In the genomic region with DNA sequence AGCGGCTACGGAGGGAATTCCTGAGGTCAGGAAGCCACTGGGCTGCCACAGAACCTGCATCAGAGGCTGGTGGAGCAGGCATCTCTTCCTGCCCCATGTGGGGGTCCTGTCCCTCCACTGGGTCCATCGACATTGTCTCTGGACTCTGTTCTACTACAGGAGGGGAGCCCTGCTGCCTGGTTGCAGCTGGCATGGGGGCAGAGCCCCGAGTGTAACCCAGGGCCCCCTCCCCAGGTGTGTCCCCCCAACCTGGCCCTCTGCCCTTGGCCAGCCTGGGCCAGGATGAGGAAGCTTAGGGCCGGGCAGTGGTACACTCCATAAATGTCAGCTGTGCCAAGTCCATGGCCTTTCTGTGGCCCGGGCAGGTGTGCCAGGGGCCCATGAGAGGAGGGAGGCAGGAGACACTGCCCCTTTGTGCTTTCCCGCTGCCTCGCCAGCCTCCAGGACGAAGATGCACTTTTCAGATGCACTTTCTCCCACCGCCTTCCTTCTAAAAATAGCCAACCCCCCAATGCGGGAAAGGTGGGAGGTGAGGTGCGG, we compare ENCODE assay signal across 15 cellular contexts. TPM values are rescaled to one million over a fixed set of nuclear protein-coding genes. Genes with fewer than 3 reads are reported as not detected.
DNase-seq lines count a peak whose midpoint lies in the region; ATAC-seq lines count a peak whose summit lies in the region.
"Had no signal": no experiment of that assay in that cellular context is flagged by ENCODE, and none has a peak within 500 bp of the region (broad histone marks: within the 10 kb centered on the region; RNA-seq: fewer than 3 reads in every experiment).

No MANE protein-coding gene starts in this region.

- H3K23ac ChIP-seq in trophoblast cell (ENCODE audit: low read length): no peak overlapping the region

- H3K4me3 ChIP-seq in ACC112 (ENCODE audit: low read depth, low read length) (0 out of 2 replicates have a peak overlapping the region, but pooled peaks have one; percentile 67), GM23248 (no peak overlapping the region), trophoblast cell (ENCODE audit: low read depth, low read length) (no peak overlapping the region)

- no peak overlapping the region for H2BK12ac ChIP-seq in trophoblast cell (ENCODE audit: low read length)

- H3K9me2 ChIP-seq in GM23248 (ENCODE audit: insufficient read depth): no peaks in the 10 kb centered on the region

- no peaks in the 10 kb centered on the region for H3K9me3 Mint-ChIP-seq in activated T-helper 17 cell treated with anti-CD3 and anti-CD28 coated beads, Interleukin-2, amount 50 U/mL, for 72 hours
- H3K9me3 Mint-ChIP-seq in memory B cell: no peaks in the 10 kb centered on the region

- H3K4me2 ChIP-seq in GM23248 (ENCODE audit: unreplicated experiment): no peak overlapping the region
- no peak overlapping the region for H3K4me2 ChIP-seq in trophoblast cell (ENCODE audit: low read length)

- H3K79me2 ChIP-seq in ACC112 (ENCODE audit: control insufficient read depth, insufficient read depth, low read length, unreplicated experiment) (no peaks in the 10 kb centered on the region), GM23248 (ENCODE audit: insufficient read depth) (no peaks in the 10 kb centered on the region), trophoblast cell (ENCODE audit: control insufficient read depth, insufficient read depth, low read length, poor library complexity) (no peaks in the 10 kb centered on the region)

- DNase-seq in GM23248: no peak
- DNase-seq in memory B cell (ENCODE audit: low spot score in 2 of 2): no peak
- no peak for DNase-seq in NCI-H1105 (lab: John Stamatoyannopoulos, UW)
- DNase-seq in NCI-H146 treated with DMSO at 0.1 percent for 48 hours (lab: John Stamatoyannopoulos, UW; ENCODE audit: unreplicated experiment): no peak
- DNase-seq in trophoblast cell: no peak
- DNase-seq: GF-D8; NCI-H1436; stimulated activated naive CD4-positive, alpha-beta T cell; WERI-Rb-1 had no signal

- no peak overlapping the region for H2AFZ ChIP-seq in ACC112 (ENCODE audit: low read length, unreplicated experiment)
- peak overlapping the region; percentile 70; the same call in 1 of the 2 replicates for H2AFZ ChIP-seq in GM23248
- no peak overlapping the region for H2AFZ ChIP-seq in trophoblast cell (ENCODE audit: insufficient read depth, low read length, poor library complexity)

- in situ Hi-C loops in GM23248 (cut with MboI): no loop called here

- H3K36me3 ChIP-seq in ACC112 (ENCODE audit: insufficient read depth, low read length): no peaks in the 10 kb centered on the region
- H3K36me3 ChIP-seq in GM23248 (ENCODE audit: low read depth): no peaks in the 10 kb centered on the region
- H3K36me3 ChIP-seq in trophoblast cell (ENCODE audit: control insufficient read depth in 1 of 2, insufficient read depth in 2 of 2, low read length in 2 of 2): no peaks in the 10 kb centered on the region
- H3K36me3 ChIP-seq: WERI-Rb-1 had no signal

- no peak overlapping the region for H4K8ac ChIP-seq in trophoblast cell (ENCODE audit: low read depth, low read length)

- H3K4me1 Mint-ChIP-seq in activated T-helper 17 cell treated with anti-CD3 and anti-CD28 coated beads, Interleukin-2, amount 50 U/mL, for 72 hours: no peaks in the 10 kb centered on the region
- H3K4me1 Mint-ChIP-seq in memory B cell: peaks cover 3% of the 10 kb centered on the region

- no peaks in the 10 kb centered on the region for H4K20me1 ChIP-seq in GM23248 (ENCODE audit: insufficient read depth)

- H3K14ac ChIP-seq in trophoblast cell (ENCODE audit: low read length): no peak overlapping the region

- H3K9ac ChIP-seq in GM23248 (no peak overlapping the region), trophoblast cell (ENCODE audit: low read length) (no peak overlapping the region)

- no peak overlapping the region for H3K18ac ChIP-seq in trophoblast cell (ENCODE audit: low read length)

- H3K27me3 Mint-ChIP-seq in activated T-helper 17 cell treated with anti-CD3 and anti-CD28 coated beads, Interleukin-2, amount 50 U/mL, for 72 hours: peaks cover 7% of the 10 kb centered on the region
- peaks cover 7% of the 10 kb centered on the region for H3K27me3 Mint-ChIP-seq in memory B cell

- H2BK5ac ChIP-seq in trophoblast cell (ENCODE audit: low read depth, low read length, poor library complexity): no peak overlapping the region

- peaks cover 7% of the 10 kb centered on the region for H3K4me1 ChIP-seq in ACC112 (ENCODE audit: control insufficient read depth, insufficient read depth, low read length, unreplicated experiment)
- H3K4me1 ChIP-seq in GM23248 (ENCODE audit: insufficient read depth): no peaks in the 10 kb centered on the region
- H3K4me1 ChIP-seq in trophoblast cell (ENCODE audit: control insufficient read depth in 1 of 2, insufficient read depth in 2 of 2, low read length in 2 of 2): peaks cover 4 to 8% of the 10 kb centered on the region in 2 experiments

- no peaks in the 10 kb centered on the region for H3F3A ChIP-seq in GM23248 (ENCODE audit: insufficient read depth)

- no peaks in the 10 kb centered on the region for H3K9me3 ChIP-seq in GM23248 (ENCODE audit: low read depth)
- no peaks in the 10 kb centered on the region for H3K9me3 ChIP-seq in trophoblast cell (ENCODE audit: insufficient read depth, low read depth, low read length)

- ATAC-seq in activated T-helper 17 cell treated with anti-CD3 and anti-CD28 coated beads, Interleukin-2, amount 50 U/mL, for 72 hours (replicated peaks): no peak
- ATAC-seq in memory B cell (ENCODE audit: low read depth): no peak
- ATAC-seq in SK-N-SH treated with all-trans-retinoic acid at 6 μM for 48 hours: no peak

- H3K27me3 ChIP-seq in ACC112 (ENCODE audit: insufficient read depth, low read length): 0 out of 2 replicates have a peak, but pooled peaks cover 2% of the 10 kb centered on the region
- H3K27me3 ChIP-seq in GM23248 (replicated peaks; ENCODE audit: insufficient read depth): no peaks in the 10 kb centered on the region
- peaks cover 7% of the 10 kb centered on the region for H3K27me3 ChIP-seq in trophoblast cell (ENCODE audit: insufficient read depth, low read length)

- WGBS in GM23248 (ENCODE audit: low coverage in 1 of 2, low lambda C conversion rate in 2 of 2, missing lambda C conversion rate in 2 of 2), 2 experiments: 85 to 86% methylated on average over 12 of the region's 12 CpGs
- WGBS in trophoblast cell (ENCODE audit: extremely low coverage, insufficient coverage, insufficient read length): no CpG with 5 or more reads among the region's 12 CpGs

- H3K4ac ChIP-seq in trophoblast cell (ENCODE audit: low read depth, low read length): no peak overlapping the region

- H4K12ac ChIP-seq in trophoblast cell (ENCODE audit: low read depth, low read length): no peak overlapping the region

- H2BK120ac ChIP-seq in trophoblast cell (ENCODE audit: insufficient read depth, low read length, poor library complexity): no peak overlapping the region

- H3K79me1 ChIP-seq in trophoblast cell (ENCODE audit: low read length): no peaks in the 10 kb centered on the region

- H3K27ac Mint-ChIP-seq in activated T-helper 17 cell treated with anti-CD3 and anti-CD28 coated beads, Interleukin-2, amount 50 U/mL, for 72 hours: no peak overlapping the region
- H3K27ac Mint-ChIP-seq in memory B cell: no peak overlapping the region

- H3K27ac ChIP-seq in ACC112 (ENCODE audit: low read depth, low read length) (no peak overlapping the region), GM23248 (no peak overlapping the region), trophoblast cell (ENCODE audit: low read depth, low read length) (no peak overlapping the region)

- H4K91ac ChIP-seq in trophoblast cell (ENCODE audit: low read depth, low read length): no peak overlapping the region

- H2AK5ac ChIP-seq in trophoblast cell (ENCODE audit: low read length): no peak overlapping the region

- peak overlapping the region; percentile 55 for H3K4me3 Mint-ChIP-seq in activated T-helper 17 cell treated with anti-CD3 and anti-CD28 coated beads, Interleukin-2, amount 50 U/mL, for 72 hours
- peak overlapping the region; percentile 70 for H3K4me3 Mint-ChIP-seq in memory B cell

- no peaks in the 10 kb centered on the region for H3K36me3 Mint-ChIP-seq in activated T-helper 17 cell treated with anti-CD3 and anti-CD28 coated beads, Interleukin-2, amount 50 U/mL, for 72 hours (ENCODE audit: low read depth)
- H3K36me3 Mint-ChIP-seq in memory B cell: no peaks in the 10 kb centered on the region

RNA-seq across cellular contexts. Expression of gene EXOC3L4, which starts 4.0 kb away (rescaled TPM):
- not detected in 2 replicates for total RNA-seq in GM23248 (2014; rRNA removed; shearing (Covaris generic))
- polyA plus RNA-seq in GM23248 (2016; fragmentation: Nextera tagmentation; extraction: Ambion mirVana): not detected in 2 replicates
- not detected for total RNA-seq in activated T-helper 17 cell treated with anti-CD3 and anti-CD28 coated beads, Interleukin-2, amount 50 U/mL, for 72 hours
- 0.11 and 0.22 TPM in 2 replicates for polyA plus RNA-seq in trophoblast cell (2013)
- total RNA-seq: pulmonary artery endothelial cell, SK-MEL-5 had no signal
- polyA plus RNA-seq: BJ had no signal

RNA-seq across cellular contexts. Expression of gene LBHD2, which starts 6.5 kb away (rescaled TPM):
- total RNA-seq in GM23248 (2014; rRNA removed; shearing (Covaris generic)): not detected in 2 replicates
- not detected in 2 replicates for polyA plus RNA-seq in GM23248 (2016; fragmentation: Nextera tagmentation; extraction: Ambion mirVana)
- not detected for total RNA-seq in activated T-helper 17 cell treated with anti-CD3 and anti-CD28 coated beads, Interleukin-2, amount 50 U/mL, for 72 hours
- 0.30 and 0.39 TPM in 2 replicates for polyA plus RNA-seq in trophoblast cell (2013)
- total RNA-seq: pulmonary artery endothelial cell, SK-MEL-5 had no signal
- polyA plus RNA-seq: BJ had no signal

RNA-seq across cellular contexts. Expression of gene TNFAIP2, which starts 32.7 kb away (rescaled TPM):
- 45.0 and 51.8 TPM in 2 replicates for total RNA-seq in GM23248 (2014; rRNA removed; shearing (Covaris generic))
- 9.2 and 9.6 TPM in 2 replicates for polyA plus RNA-seq in GM23248 (2016; fragmentation: Nextera tagmentation; extraction: Ambion mirVana)
- total RNA-seq in activated T-helper 17 cell treated with anti-CD3 and anti-CD28 coated beads, Interleukin-2, amount 50 U/mL, for 72 hours: 1 to 10 TPM; 3.0 to 4.0 TPM
- polyA plus RNA-seq in trophoblast cell (2013): 185 and 205 TPM in 2 replicates
- total RNA-seq: SK-MEL-5 had no signal

RNA-seq across cellular contexts. Expression of gene CDC42BPB, which starts 33.2 kb away (rescaled TPM):
- total RNA-seq in GM23248 (2014; rRNA removed; shearing (Covaris generic)): 94.5 and 106 TPM in 2 replicates
- 10.3 and 13.0 TPM in 2 replicates for polyA plus RNA-seq in GM23248 (2016; fragmentation: Nextera tagmentation; extraction: Ambion mirVana)
- total RNA-seq in activated T-helper 17 cell treated with anti-CD3 and anti-CD28 coated beads, Interleukin-2, amount 50 U/mL, for 72 hours: 1 to 10 TPM; 7.2 to 7.3 TPM
- 55.5 and 55.9 TPM in 2 replicates for polyA plus RNA-seq in trophoblast cell (2013)
